19 cellular contexts compared by ENCODE assay signal in genomic region chr9:16282216-16282615, GRCh38.
A peak's percentile ranks its signal among the peaks of the same experiment; 100 is the strongest.
DNase-seq lines count a peak whose midpoint lies in the region; ATAC-seq and TF ChIP-seq lines count a peak whose summit lies in the region.
"Had no signal": no experiment of that assay in that cellular context is flagged by ENCODE, and none has a peak within 500 bp of the region (broad histone marks: within the 10 kb centered on the region; RNA-seq: fewer than 3 reads in every experiment).

No MANE protein-coding gene starts in this region.

- DNase-seq in AG10803 (ENCODE audit: low read depth) (peak; percentile 90), choroid plexus epithelial cell (ENCODE audit: low read depth) (peak; percentile 66), myocyte (ENCODE audit: low read depth) (peak; percentile 13)
- DNase-seq in activated CD8-positive, alpha-beta T cell treated with anti-CD3 and anti-CD28 coated beads for 36 hours: no peak
- DNase-seq in activated naive CD4-positive, alpha-beta T cell treated with anti-CD3 and anti-CD28 coated beads, Interleukin-2, amount 10 ng/mL, durations not matched to agents 7 days and 5 days: no peak
- DNase-seq: activated CD8-positive, alpha-beta T cell treated with anti-CD3 and anti-CD28 coated beads, Interleukin-2, amount 10 ng/mL, durations not matched to agents 7 days and 5 days; anterior cingulate cortex; BE2C; dorsolateral prefrontal cortex; gastrocnemius medialis; H7; KBM-7; midbrain; NCI-H1694 treated with DMSO at 0.1 percent for 48 hours; ovary; SIG-M5 had no signal

- CTCF ChIA-PET in activated CD8-positive, alpha-beta T cell treated with anti-CD3 and anti-CD28 coated beads for 36 hours (lab: Charles Lee): no interaction called here
- CTCF ChIA-PET in activated naive CD4-positive, alpha-beta T cell treated with anti-CD3 and anti-CD28 coated beads, Interleukin-2, amount 10 ng/mL, durations not matched to agents 7 days and 5 days (lab: Charles Lee): no interaction called here

- H3K27me3 Mint-ChIP-seq in activated CD8-positive, alpha-beta T cell treated with anti-CD3 and anti-CD28 coated beads for 36 hours: no peaks in the 10 kb centered on the region
- H3K27me3 Mint-ChIP-seq in activated naive CD4-positive, alpha-beta T cell treated with anti-CD3 and anti-CD28 coated beads, Interleukin-2, amount 10 ng/mL, durations not matched to agents 7 days and 5 days: no peaks in the 10 kb centered on the region

- TF ChIP-seq EP300 in Ishikawa (IDR thresholded peaks at IDR 0.05; ENCODE audit: borderline replicate concordance): no peak

- no peak for ATAC-seq in activated CD8-positive, alpha-beta T cell treated with anti-CD3 and anti-CD28 coated beads for 36 hours
- no peak for ATAC-seq in HG02610 (IDR thresholded peaks at IDR 0.05; ENCODE audit: unreplicated experiment)
- no peak for ATAC-seq in HG03175 (IDR thresholded peaks at IDR 0.05; ENCODE audit: unreplicated experiment)
- ATAC-seq: activated CD8-positive, alpha-beta T cell treated with anti-CD3 and anti-CD28 coated beads, Interleukin-2, amount 10 ng/mL, durations not matched to agents 7 days and 5 days; gastrocnemius medialis had no signal

- H3K27ac Mint-ChIP-seq in activated CD8-positive, alpha-beta T cell treated with anti-CD3 and anti-CD28 coated beads for 36 hours: no peak overlapping the region
- no peak overlapping the region for H3K27ac Mint-ChIP-seq in activated naive CD4-positive, alpha-beta T cell treated with anti-CD3 and anti-CD28 coated beads, Interleukin-2, amount 10 ng/mL, durations not matched to agents 7 days and 5 days
- H3K27ac Mint-ChIP-seq: activated CD8-positive, alpha-beta T cell treated with anti-CD3 and anti-CD28 coated beads, Interleukin-2, amount 10 ng/mL, durations not matched to agents 7 days and 5 days had no signal

- H3K4me1 Mint-ChIP-seq in activated CD8-positive, alpha-beta T cell treated with anti-CD3 and anti-CD28 coated beads for 36 hours (ENCODE audit: low read depth): no peaks in the 10 kb centered on the region
- no peaks in the 10 kb centered on the region for H3K4me1 Mint-ChIP-seq in activated naive CD4-positive, alpha-beta T cell treated with anti-CD3 and anti-CD28 coated beads, Interleukin-2, amount 10 ng/mL, durations not matched to agents 7 days and 5 days

- intact Hi-C loops in activated CD8-positive, alpha-beta T cell treated with anti-CD3 and anti-CD28 coated beads for 36 hours (cut with micrococcal nuclease): no loop called here

- no peak overlapping the region for H3K4me3 Mint-ChIP-seq in activated CD8-positive, alpha-beta T cell treated with anti-CD3 and anti-CD28 coated beads for 36 hours
- H3K4me3 Mint-ChIP-seq in activated naive CD4-positive, alpha-beta T cell treated with anti-CD3 and anti-CD28 coated beads, Interleukin-2, amount 10 ng/mL, durations not matched to agents 7 days and 5 days: no peak overlapping the region
- H3K4me3 Mint-ChIP-seq: activated CD8-positive, alpha-beta T cell treated with anti-CD3 and anti-CD28 coated beads, Interleukin-2, amount 10 ng/mL, durations not matched to agents 7 days and 5 days had no signal

- TF ChIP-seq CTCF in AG10803 (conservative IDR thresholded peaks at IDR 0.05; ENCODE audit: low read length) (no peak), choroid plexus epithelial cell (conservative IDR thresholded peaks at IDR 0.05; ENCODE audit: low read depth, low read length) (no peak)
- TF ChIP-seq CTCF in activated CD8-positive, alpha-beta T cell treated with anti-CD3 and anti-CD28 coated beads for 36 hours (IDR thresholded peaks at IDR 0.05): no peak

- H3K4me3 ChIP-seq in AG10803 (ENCODE audit: low read length) (no peak overlapping the region), choroid plexus epithelial cell (ENCODE audit: low read depth, low read length) (no peak overlapping the region)
- H3K4me3 ChIP-seq: dorsolateral prefrontal cortex, gastrocnemius medialis, ovary had no signal

- H3K36me3 Mint-ChIP-seq in activated CD8-positive, alpha-beta T cell treated with anti-CD3 and anti-CD28 coated beads for 36 hours (ENCODE audit: low read depth): no peaks in the 10 kb centered on the region
- H3K36me3 Mint-ChIP-seq in activated naive CD4-positive, alpha-beta T cell treated with anti-CD3 and anti-CD28 coated beads, Interleukin-2, amount 10 ng/mL, durations not matched to agents 7 days and 5 days: no peaks in the 10 kb centered on the region

- no peak for TF ChIP-seq RAD21 in Ishikawa (IDR thresholded peaks at IDR 0.05; ENCODE audit: low read depth)

- POLR2A ChIA-PET in activated CD8-positive, alpha-beta T cell treated with anti-CD3 and anti-CD28 coated beads for 36 hours (lab: Charles Lee): no interaction called here

- H3K9me3 Mint-ChIP-seq in activated CD8-positive, alpha-beta T cell treated with anti-CD3 and anti-CD28 coated beads for 36 hours: peaks cover 1% of the 10 kb centered on the region
- H3K9me3 Mint-ChIP-seq in activated naive CD4-positive, alpha-beta T cell treated with anti-CD3 and anti-CD28 coated beads, Interleukin-2, amount 10 ng/mL, durations not matched to agents 7 days and 5 days: peaks cover 4% of the 10 kb centered on the region

TF ChIP-seq in Ishikawa, 13 proteins besides CTCF, POLR2A, EP300 and RAD21:
- TF ChIP-seq CREB1 (IDR thresholded peaks at IDR 0.05; ENCODE audit: low read depth): no peak
- 0 out of 2 replicates have a peak, but pooled peaks have one; percentile 3 for TF ChIP-seq NFIC (IDR thresholded peaks at IDR 0.05)
- no peak for TF ChIP-seq EGR1 (IDR thresholded peaks at IDR 0.05)
TF ChIP-seq in Ishikawa: peak in this region for 1.

Comparison
In these comparisons a context has a peak if more than half of its experiments do, and no peak if none do; other contexts are left out.
1. DNase-seq: peak in AG10803 (single experiment), choroid plexus epithelial cell (single experiment) and myocyte (single experiment); none in activated CD8-positive, alpha-beta T cell treated with anti-CD3 and anti-CD28 coated beads for 36 hours (single experiment) and activated naive CD4-positive, alpha-beta T cell treated with anti-CD3 and anti-CD28 coated beads, Interleukin-2, amount 10 ng/mL, durations not matched to agents 7 days and 5 days (single experiment).